ENCODE assay signal across 8 cellular contexts in the genomic region with DNA sequence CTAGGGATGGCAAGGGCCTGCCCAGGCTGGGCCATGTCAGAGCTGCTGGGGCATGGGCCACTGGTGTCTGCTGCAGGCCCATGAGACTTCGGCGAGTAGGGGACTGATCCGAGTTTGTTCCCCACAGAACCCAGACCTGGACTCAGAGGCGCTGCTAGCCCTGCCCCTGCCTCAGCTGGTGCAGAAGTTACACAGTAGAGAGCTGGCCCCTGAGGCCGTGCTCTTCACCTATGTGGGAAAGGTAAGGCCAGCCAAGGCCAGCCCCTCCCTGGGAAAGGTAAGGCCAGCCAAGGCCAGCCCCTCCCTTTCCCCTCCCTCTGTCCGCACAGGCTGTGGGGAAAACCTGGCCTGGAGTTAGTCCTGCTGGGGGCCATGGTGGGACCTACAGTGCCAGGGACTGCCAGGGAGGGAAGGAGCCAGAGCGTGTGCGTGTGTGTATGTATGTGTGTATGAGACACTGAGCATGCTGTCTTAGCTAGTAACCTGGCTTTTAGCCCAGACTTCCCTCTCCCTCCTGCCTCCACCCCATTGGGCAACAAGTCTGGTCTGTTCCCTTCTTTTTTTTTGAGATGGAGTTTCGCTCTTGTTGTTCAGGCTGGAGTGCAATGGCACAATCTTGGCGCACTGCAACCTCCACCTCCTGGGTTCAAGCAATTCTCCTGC. TPM values are rescaled to one million over a fixed set of nuclear protein-coding genes. Genes with fewer than 3 reads are reported as not detected.
A peak's percentile ranks its signal among the peaks of the same experiment; 100 is the strongest.
DNase-seq lines count a peak whose midpoint lies in the region; ATAC-seq and TF ChIP-seq lines count a peak whose summit lies in the region.

No MANE protein-coding gene starts in this region.

- H3K4me3 ChIP-seq in choroid plexus epithelial cell (ENCODE audit: low read depth, low read length) = no peak overlapping the region
- H3K4me3 ChIP-seq in lower leg skin (ENCODE audit: low read depth, poor library complexity, severe bottlenecking) = no peak overlapping the region
- H3K4me3 ChIP-seq in aorta (ENCODE audit: low read length in 2 of 2) = no peak overlapping the region

- H3K36me3 ChIP-seq in aorta (ENCODE audit: control insufficient read depth in 1 of 2, insufficient read depth in 2 of 2, low read length in 1 of 2) = no peaks in the 10 kb centered on the region

- 34 to 36% methylated on average over 7 to 9 of the region's 10 CpGs for WGBS in lower leg skin, 2 donors
- 17 to 18% methylated on average over 10 of the region's 10 CpGs for WGBS in aorta, 2 donors

- H3K27ac ChIP-seq in aorta (ENCODE audit: low read depth in 1 of 2, low read length in 2 of 2) = no peak overlapping the region

- TF ChIP-seq CTCF in choroid plexus epithelial cell (conservative IDR thresholded peaks at IDR 0.05; ENCODE audit: low read depth, low read length) = no peak
- no peak for TF ChIP-seq CTCF in lower leg skin (IDR thresholded peaks at IDR 0.05)

- ATAC-seq in aorta (ENCODE audit: low FRiP score) (peak; percentile 76), HG03457 (IDR thresholded peaks at IDR 0.05; ENCODE audit: unreplicated experiment) (no peak), HG02571 (IDR thresholded peaks at IDR 0.05; ENCODE audit: unreplicated experiment) (no peak)

- TF ChIP-seq POLR2A in lower leg skin (IDR thresholded peaks at IDR 0.05) = no peak

- no peaks in the 10 kb centered on the region for H3K27me3 ChIP-seq in aorta (ENCODE audit: control insufficient read depth in 1 of 2, insufficient read depth in 2 of 2, low read length in 1 of 2)

- no peaks in the 10 kb centered on the region for H3K4me1 ChIP-seq in aorta (ENCODE audit: control insufficient read depth in 1 of 2, insufficient read depth in 2 of 2, low read length in 2 of 2)

- no peaks in the 10 kb centered on the region for H3K9me3 ChIP-seq in aorta (ENCODE audit: control insufficient read depth, low read length)

- intact Hi-C loops in lower leg skin (cut with DNase I; ENCODE audit: low total_unique reads) = loop anchor here (10.0 kb wide), 1 partner anchor 123 kb away; no protein-coding TSS in a partner anchor
- intact Hi-C loops in aorta (cut with DNase I) = no loop called here

- DNase-seq in DMS79 treated with DMSO at 0.1 percent for 48 hours (lab: John Stamatoyannopoulos, UW) (peak; percentile 91), NCI-H2196 (lab: John Stamatoyannopoulos, UW; ENCODE audit: unreplicated experiment) (peak; percentile 82), choroid plexus epithelial cell (ENCODE audit: low read depth) (peak; percentile 98), lower leg skin (ENCODE audit: low spot score in 2 of 2) (peak; percentile 77 to 90), aorta (peak in 1 of 2 donors; percentile 83), GM19238 (ENCODE audit: insufficient read length, low spot score) (no peak)

RNA-seq across cellular contexts. Expression of gene FAAH, which starts 8.0 kb away (rescaled TPM):
- total RNA-seq in lower leg skin (10 to 100 TPM; 26.3 to 30.7 (median 28.4) TPM), aorta (1 to 10 TPM; 7.3 to 9.6 TPM)
- polyA plus RNA-seq in aorta = 10 to 100 TPM in 1 of 2 donors, 1 to 10 TPM in 1; 3.3 to 33.2 TPM
